26 cellular contexts compared by ENCODE assay signal in genomic region chr11:72633068-72633467, GRCh38. TPM values are rescaled to one million over a fixed set of nuclear protein-coding genes. Genes with fewer than 3 reads are reported as not detected.
DNase-seq lines count a peak whose midpoint lies in the region; ATAC-seq, FAIRE-seq and TF ChIP-seq lines count a peak whose summit lies in the region.
"Had no signal": no experiment of that assay in that cellular context is flagged by ENCODE, and none has a peak within 500 bp of the region (broad histone marks: within the 10 kb centered on the region; RNA-seq: fewer than 3 reads in every experiment).

No MANE protein-coding gene starts in this region.

- POLR2A ChIA-PET in K562 (lab: Yijun Ruan, JAX) = interaction anchor here (0.6 kb wide), 1 partner anchor 146 kb away, joined by 5 read pairs; no protein-coding TSS in a partner anchor

- peak in 3 of 4 experiments; percentile 31 to 41 (median 36) for DNase-seq in K562 (ENCODE audit: extremely low read depth in 1 of 4, low spot score in 3 of 4)
- DNase-seq in neural progenitor cell (ENCODE audit: low spot score) = no peak
- no peak for DNase-seq in suprapubic skin (ENCODE audit: low spot score in 2 of 2)
- no peak for DNase-seq in cerebellum (ENCODE audit: low spot score)
- no peak for DNase-seq in prostate gland (ENCODE audit: low spot score)
- no peak for DNase-seq in HK-2 (ENCODE audit: unreplicated experiment)
- DNase-seq: activated naive CD4-positive, alpha-beta T cell treated with Interleukin-2 at 50 U/mL for 16 hours; activated T-cell treated with anti-CD3 and anti-CD28 coated beads, Interleukin-2, amount 50 U/mL, for 72 hours; amniotic stem cell; Calu3; glutamatergic neuron; H9; naive thymus-derived CD8-positive, alpha-beta T cell; NCI-H1092; NCI-H1930; pancreas; stimulated activated CD4-positive, alpha-beta T cell treated with anti-CD3 and anti-CD28 coated beads, Interleukin-4, amount 100 ng/mL, for 1 hour; tibial artery had no signal

- peak overlapping the region; percentile 26 to 77; a peak in 2 of 4 replicates for H3K9ac ChIP-seq in K562 (ENCODE audit: insufficient read depth in 1 of 2, low read depth in 2 of 2, low read length in 2 of 2)
- H3K9ac ChIP-seq in neural progenitor cell = no peak overlapping the region

- H3K9me3 Mint-ChIP-seq in neural progenitor cell = no peaks in the 10 kb centered on the region
- H3K9me3 Mint-ChIP-seq: activated T-cell treated with anti-CD3 and anti-CD28 coated beads, Interleukin-2, amount 50 U/mL, for 72 hours; dendritic cell treated with granulocyte-macrophage colony-stimulating factor and Interleukin-4, amounts not matched to agents 40 ng/mL and 50 ng/mL, for 4 days; mesothelial cell of epicardium; naive thymus-derived CD8-positive, alpha-beta T cell; stimulated activated memory B cell treated with anti-CD40 and anti-IgM and Interleukin-4, amounts not matched to agents 10 μg/mL and 1 μg/mL and 100 μg/mL, for 72 hours had no signal

- H3K27ac ChIP-seq in K562 (ENCODE audit: extremely low read depth, low read depth, low read length) (peak overlapping the region; percentile 68; the same call in 2 of the 3 replicates), gastroesophageal sphincter (peak overlapping the region in 3 of 4 donors; percentile 69 to 89 (median 81)), neural progenitor cell (no peak overlapping the region), suprapubic skin (peak overlapping the region; percentile 24), prostate gland (no peak overlapping the region)
- H3K27ac ChIP-seq: C4-2B, HL-60, pancreas, tibial artery had no signal

- H2AFZ ChIP-seq in K562 (ENCODE audit: low read depth, low read length) (peak overlapping the region; percentile 71), neural progenitor cell (replicated peaks) (no peak overlapping the region)

- peaks cover 4 to 29% of the 10 kb centered on the region in 2 experiments; a peak in 4 of 5 replicates for H3K27me3 ChIP-seq in K562 (ENCODE audit: control insufficient read depth in 2 of 2, insufficient read depth in 2 of 2, low read length in 2 of 2)
- H3K27me3 ChIP-seq in gastroesophageal sphincter = no peaks in the 10 kb centered on the region
- peaks cover 15% of the 10 kb centered on the region for H3K27me3 ChIP-seq in neural progenitor cell
- H3K27me3 ChIP-seq in suprapubic skin = no peaks in the 10 kb centered on the region
- no peaks in the 10 kb centered on the region for H3K27me3 ChIP-seq in prostate gland (replicated peaks; ENCODE audit: insufficient read depth)
- H3K27me3 ChIP-seq: pancreas had no signal

- H3K27me3 Mint-ChIP-seq in neural progenitor cell (ENCODE audit: insufficient read depth, low read depth) = peaks cover 10% of the 10 kb centered on the region

- ATAC-seq in K562 = peak; percentile 27
- ATAC-seq in gastroesophageal sphincter = no peak
- ATAC-seq: activated T-cell treated with anti-CD3 and anti-CD28 coated beads, Interleukin-2, amount 50 U/mL, for 72 hours; GM12878; naive thymus-derived CD8-positive, alpha-beta T cell had no signal

- no peak overlapping the region for H3K4me3 Mint-ChIP-seq in neural progenitor cell
- H3K4me3 Mint-ChIP-seq: activated T-cell treated with anti-CD3 and anti-CD28 coated beads, Interleukin-2, amount 50 U/mL, for 72 hours; dendritic cell treated with granulocyte-macrophage colony-stimulating factor and Interleukin-4, amounts not matched to agents 40 ng/mL and 50 ng/mL, for 4 days; H9; mesothelial cell of epicardium; naive thymus-derived CD8-positive, alpha-beta T cell; stimulated activated memory B cell treated with anti-CD40 and anti-IgM and Interleukin-4, amounts not matched to agents 10 μg/mL and 1 μg/mL and 100 μg/mL, for 72 hours had no signal

- in situ Hi-C loops in K562 (cut with MboI) = no loop called here

- WGBS in K562 (ENCODE audit: insufficient coverage, low coverage, missing lambda C conversion rate) = 26% methylated on average over 4 of the region's 4 CpGs
- WGBS in gastroesophageal sphincter (ENCODE audit: low coverage in 1 of 2), 2 donors = no CpG with 5 or more reads among the region's 4 CpGs
- WGBS in suprapubic skin = 53% methylated on average over 3 of the region's 4 CpGs
- 92% methylated on average over 4 of the region's 4 CpGs for WGBS in prostate gland

- H3K36me3 ChIP-seq in K562 (ENCODE audit: control insufficient read depth, insufficient read depth, low read length) (no peaks in the 10 kb centered on the region), gastroesophageal sphincter (no peaks in the 10 kb centered on the region), neural progenitor cell (no peaks in the 10 kb centered on the region), suprapubic skin (no peaks in the 10 kb centered on the region), prostate gland (no peaks in the 10 kb centered on the region)
- H3K36me3 ChIP-seq: pancreas, tibial artery had no signal

- TF ChIP-seq RAD21 in K562 (CRISPR knock-in tag; conservative IDR thresholded peaks at IDR 0.05 in 1 of 2, IDR thresholded peaks at IDR 0.05 in 1 of 2) = no peak

- peak overlapping the region; percentile 38 for H3K27ac Mint-ChIP-seq in neural progenitor cell
- H3K27ac Mint-ChIP-seq: activated T-cell treated with anti-CD3 and anti-CD28 coated beads, Interleukin-2, amount 50 U/mL, for 72 hours; dendritic cell treated with granulocyte-macrophage colony-stimulating factor and Interleukin-4, amounts not matched to agents 40 ng/mL and 50 ng/mL, for 4 days; mesothelial cell of epicardium; stimulated activated memory B cell treated with anti-CD40 and anti-IgM and Interleukin-4, amounts not matched to agents 10 μg/mL and 1 μg/mL and 100 μg/mL, for 72 hours had no signal

- no peak overlapping the region for H3K4me3 ChIP-seq in K562
- H3K4me3 ChIP-seq in gastroesophageal sphincter = no peak overlapping the region
- no peak overlapping the region for H3K4me3 ChIP-seq in neural progenitor cell
- no peak overlapping the region for H3K4me3 ChIP-seq in suprapubic skin
- no peak overlapping the region for H3K4me3 ChIP-seq in prostate gland
- H3K4me3 ChIP-seq: GM12878, pancreas, tibial artery had no signal

- CTCF ChIA-PET in K562 (lab: Yijun Ruan, JAX; ENCODE audit: low intra/inter-chr PET ratio) = no interaction called here

- peaks cover 13 to 21% of the 10 kb centered on the region in 2 experiments for H3K4me1 ChIP-seq in K562 (replicated peaks in 1 of 2; ENCODE audit: control insufficient read depth in 2 of 2, insufficient read depth in 2 of 2, low read length in 2 of 2)
- H3K4me1 ChIP-seq in gastroesophageal sphincter = peaks cover 0 to 98% (median 24%) of the 10 kb centered on the region in 3 donors
- H3K4me1 ChIP-seq in neural progenitor cell = peaks cover 14% of the 10 kb centered on the region
- peaks cover 19% of the 10 kb centered on the region for H3K4me1 ChIP-seq in suprapubic skin
- H3K4me1 ChIP-seq in prostate gland (replicated peaks) = no peaks in the 10 kb centered on the region
- H3K4me1 ChIP-seq: pancreas had no signal

- BruUV-seq in K562 (replicated peaks; lab: Mats Ljungman, UMichigan) = no TSS peak

- TF ChIP-seq CTCF in K562 (IDR thresholded peaks at IDR 0.05 in 2 of 3, conservative IDR thresholded peaks at IDR 0.05 in 1 of 3; ENCODE audit: insufficient read depth in 2 of 3, low read depth in 1 of 3, low read length in 3 of 3) = no peak
- TF ChIP-seq CTCF in gastroesophageal sphincter (IDR thresholded peaks at IDR 0.05) = no peak
- no peak for TF ChIP-seq CTCF in neural progenitor cell (IDR thresholded peaks at IDR 0.05)
- no peak for TF ChIP-seq CTCF in suprapubic skin (IDR thresholded peaks at IDR 0.05)
- TF ChIP-seq CTCF in prostate gland (IDR thresholded peaks at IDR 0.05) = no peak

- H3K9me1 ChIP-seq in K562 (ENCODE audit: control insufficient read depth, insufficient read depth, low read length) = no peaks in the 10 kb centered on the region

- peak; percentile 32 for FAIRE-seq in K562 (lab: Jason Lieb, UNC)
- FAIRE-seq: endometrium, GM12878, pancreas had no signal

- TF ChIP-seq POLR2A in K562 (conservative IDR thresholded peaks at IDR 0.05) (no peak), gastroesophageal sphincter (IDR thresholded peaks at IDR 0.05) (no peak), suprapubic skin (IDR thresholded peaks at IDR 0.05) (no peak), prostate gland (IDR thresholded peaks at IDR 0.05) (no peak)

- H3K4me1 Mint-ChIP-seq in neural progenitor cell = peaks cover 21% of the 10 kb centered on the region
- H3K4me1 Mint-ChIP-seq: mesothelial cell of epicardium had no signal

- peaks cover 4% of the 10 kb centered on the region for H3F3A ChIP-seq in neural progenitor cell (ENCODE audit: low read depth)

- H3K9me3 ChIP-seq in K562 (replicated peaks; ENCODE audit: control insufficient read depth, insufficient read depth, low read depth, low read length) (no peaks in the 10 kb centered on the region), gastroesophageal sphincter (no peaks in the 10 kb centered on the region), neural progenitor cell (ENCODE audit: low read depth) (no peaks in the 10 kb centered on the region), suprapubic skin (no peaks in the 10 kb centered on the region), prostate gland (no peaks in the 10 kb centered on the region)
- H3K9me3 ChIP-seq: pancreas, tibial artery had no signal

- no peak overlapping the region for H3K4me2 ChIP-seq in K562 (ENCODE audit: insufficient read depth, low read length)
- H3K4me2 ChIP-seq in neural progenitor cell = no peak overlapping the region

- intact Hi-C loops in K562 (cut with micrococcal nuclease) = no loop called here
- intact Hi-C loops in prostate gland (cut with DNase I) = no loop called here

- TF ChIP-seq EP300 in K562 (IDR thresholded peaks at IDR 0.05; ENCODE audit: low read length) (no peak), gastroesophageal sphincter (IDR thresholded peaks at IDR 0.05) (no peak), suprapubic skin (IDR thresholded peaks at IDR 0.05) (no peak)

- H3K79me2 ChIP-seq in K562 (ENCODE audit: control insufficient read depth, insufficient read depth, low read length) (no peaks in the 10 kb centered on the region), neural progenitor cell (ENCODE audit: low read depth) (no peaks in the 10 kb centered on the region)

- no peaks in the 10 kb centered on the region for H4K20me1 ChIP-seq in K562 (replicated peaks; ENCODE audit: control insufficient read depth, insufficient read depth, low read length)
- no peaks in the 10 kb centered on the region for H4K20me1 ChIP-seq in neural progenitor cell (ENCODE audit: low read depth)

- no peaks in the 10 kb centered on the region for H3K36me3 Mint-ChIP-seq in neural progenitor cell
- H3K36me3 Mint-ChIP-seq: mesothelial cell of epicardium; stimulated activated memory B cell treated with anti-CD40 and anti-IgM and Interleukin-4, amounts not matched to agents 10 μg/mL and 1 μg/mL and 100 μg/mL, for 72 hours had no signal

RNA-seq across cellular contexts. Expression of gene PDE2A, which starts 41.2 kb away (rescaled TPM):
- total RNA-seq in K562 (2011; cell fraction: chromatin; rRNA removed; ENCODE audit: low replicate concordance) = 33.8 and 109 TPM in 2 replicates
- 31.6 and 45.0 TPM in 2 replicates for total RNA-seq in K562 (2011; cell fraction: nucleolus; rRNA removed)
- 31.0 and 37.9 TPM in 2 replicates for total RNA-seq in K562 (2011; cell fraction: nucleoplasm; rRNA removed)
- 0.45 and 1.6 TPM in 2 replicates for total RNA-seq in K562 (2014; rRNA removed)
- total RNA-seq in K562 (2014; rRNA removed; fragmentation: Illumina TruSeq; extraction: Trizol) = 0.47 and 1.4 TPM in 2 replicates
- total RNA-seq in K562 (2015; rRNA removed; fragmentation: Illumina TruSeq; extraction: Trizol) = 0.07 and 0.11 TPM in 2 replicates
- 1.1 and 3.4 TPM in 2 replicates for total RNA-seq in K562 (2021)
- polyA plus RNA-seq in K562 (2011; rRNA removed) = 4.3 and 15.2 TPM in 2 replicates
- polyA plus RNA-seq in K562 (2011; cell fraction: cytosol; rRNA removed) = 3.3 and 12.5 TPM in 2 replicates
- polyA plus RNA-seq in K562 (2011; cell fraction: nucleus; rRNA removed) = 25.6 and 137 TPM in 2 replicates
- 1.4 and 2.1 TPM in 2 replicates for polyA plus RNA-seq in K562 (2012)
- 1.3 and 2.2 TPM in 2 replicates for polyA plus RNA-seq in K562 (2014; fragmentation: Illumina TruSeq; extraction: Trizol)
- polyA plus RNA-seq in K562 (2014; fragmentation: Nextera tagmentation; extraction: Ambion mirVana) = under 1 TPM in 1 of 2 experiments, not detected in 1; 0.21 TPM
- 1.0 and 1.6 TPM in 2 replicates for polyA plus RNA-seq in K562 (2014; rRNA removed)
- polyA minus RNA-seq in K562 (2011; rRNA and poly(A)+ RNA removed) = 3.2 and 18.9 TPM in 2 replicates
- polyA minus RNA-seq in K562 (2011; cell fraction: cytosol; rRNA and poly(A)+ RNA removed) = 1.7 and 6.5 TPM in 2 replicates
- polyA minus RNA-seq in K562 (2011; cell fraction: nucleus; rRNA and poly(A)+ RNA removed) = 15.6 and 36.5 TPM in 2 replicates
- 10 to 100 TPM; 31.6 to 54.2 (median 35.4) TPM for total RNA-seq in gastroesophageal sphincter
- 0.11 and 2.3 TPM in 2 replicates for total RNA-seq in neural progenitor cell (ENCODE audit: low replicate concordance)
- total RNA-seq in suprapubic skin = 10 to 100 TPM in 3 of 4 donors, 1 to 10 TPM in 1; 5.4 to 49.9 (median 31.2) TPM
- 8.4 TPM for total RNA-seq in cerebellum
- total RNA-seq in prostate gland = 10 to 100 TPM; 24.2 to 47.7 TPM

Comparison
In these comparisons a context has a peak if more than half of its experiments do, and no peak if none do; other contexts are left out.
1. DNase-seq: peak in K562 (3 of 4); none in neural progenitor cell (single experiment), suprapubic skin (0 of 2), cerebellum (single experiment), prostate gland (single experiment) and HK-2 (single experiment).
2. H3K27ac ChIP-seq: peak in K562 (single experiment), gastroesophageal sphincter (3 of 4) and suprapubic skin (single experiment); none in neural progenitor cell (single experiment) and prostate gland (0 of 2).